In the genomic region with DNA sequence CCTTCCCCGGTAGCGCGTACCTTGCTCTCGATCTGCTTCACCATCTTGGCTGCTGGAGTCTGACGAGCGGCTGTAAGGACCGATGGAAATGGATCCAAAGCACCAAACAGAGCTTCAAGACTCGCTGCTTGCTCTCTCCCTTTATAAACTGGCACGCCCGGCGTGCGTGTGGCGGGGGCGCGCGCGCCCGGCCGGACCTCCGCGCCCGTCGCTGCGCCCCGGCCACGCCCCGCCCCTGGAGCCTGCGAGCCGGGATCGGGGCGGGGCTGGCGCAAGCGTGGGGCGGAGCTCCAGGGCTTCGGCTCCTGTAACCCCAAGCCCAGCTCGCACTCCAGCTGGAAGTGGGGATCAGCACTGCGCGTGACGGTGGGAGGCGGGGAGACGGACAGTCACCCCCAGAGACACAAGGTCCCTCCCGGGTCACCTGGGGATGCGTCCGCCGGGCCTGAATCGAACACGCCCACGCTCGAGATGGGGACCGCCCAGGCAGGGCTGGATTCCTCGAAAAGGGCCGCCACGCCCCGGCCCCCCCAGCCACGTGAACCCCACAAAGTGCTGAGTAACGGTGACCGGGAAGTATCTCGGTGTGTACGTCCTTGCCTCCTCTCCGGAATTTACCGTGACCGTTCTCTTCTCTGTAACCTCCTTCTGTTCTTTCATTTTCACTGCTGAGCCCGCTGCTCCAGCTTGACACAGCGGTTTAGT, we compare ENCODE assay signal across 8 cellular contexts. TPM values are rescaled to one million over a fixed set of nuclear protein-coding genes. Genes with fewer than 3 reads are reported as not detected.
A peak's percentile ranks its signal among the peaks of the same experiment; 100 is the strongest.
DNase-seq lines count a peak whose midpoint lies in the region; ATAC-seq and TF ChIP-seq lines count a peak whose summit lies in the region.

TSS of gene TXN (minus strand) at position 116 of the 705 bp plus-strand sequence. CDS start at position 44, 72 bp downstream.

- DNase-seq in Ammon's horn (ENCODE audit: low spot score) (peak; percentile 91), NCI-H510A (lab: John Stamatoyannopoulos, UW) (peak; percentile 81), choroid plexus epithelial cell (ENCODE audit: low read depth) (peak; percentile 92)
- DNase-seq in activated CD4-positive, alpha-beta T cell treated with anti-CD3 and anti-CD28 coated beads for 36 hours = peak; percentile 94
- peak; percentile 76 to 88 (median 83) for DNase-seq in stimulated activated CD4-positive, alpha-beta T cell treated with anti-CD3 and anti-CD28 coated beads, Interleukin-1b, Interleukin-23, amount 100 ng/mL, for 24 hours (ENCODE audit: low read depth in 4 of 4, low spot score in 1 of 4)

- no peaks in the 10 kb centered on the region for H3K27me3 Mint-ChIP-seq in activated CD4-positive, alpha-beta T cell treated with anti-CD3 and anti-CD28 coated beads for 36 hours

- H3K4me3 ChIP-seq in choroid plexus epithelial cell (ENCODE audit: low read depth, low read length) = peak within 1 kb of the TSS; percentile 89

- peak; percentile 63 for ATAC-seq in HG03378 (IDR thresholded peaks at IDR 0.05; ENCODE audit: unreplicated experiment)
- peak; percentile 77 for ATAC-seq in activated CD4-positive, alpha-beta T cell treated with anti-CD3 and anti-CD28 coated beads for 36 hours

- peaks cover 38% of the 10 kb centered on the region for H3K36me3 Mint-ChIP-seq in activated CD4-positive, alpha-beta T cell treated with anti-CD3 and anti-CD28 coated beads for 36 hours (ENCODE audit: low read depth)

- H3K9me3 Mint-ChIP-seq in activated CD4-positive, alpha-beta T cell treated with anti-CD3 and anti-CD28 coated beads for 36 hours (ENCODE audit: low read depth) = no peaks in the 10 kb centered on the region

- POLR2A ChIA-PET in activated CD4-positive, alpha-beta T cell treated with anti-CD3 and anti-CD28 coated beads for 36 hours (lab: Charles Lee) = interaction anchor here (0.6 to 1.6 kb wide), 7 partner anchors 14 to 401 kb away, joined by 3 to 6 read pairs (median 3); no protein-coding TSS in a partner anchor

- peak within 1 kb of the TSS; percentile 99 for H3K27ac Mint-ChIP-seq in activated CD4-positive, alpha-beta T cell treated with anti-CD3 and anti-CD28 coated beads for 36 hours

- peaks cover 60% of the 10 kb centered on the region for H3K4me1 Mint-ChIP-seq in activated CD4-positive, alpha-beta T cell treated with anti-CD3 and anti-CD28 coated beads for 36 hours

- intact Hi-C loops in activated CD4-positive, alpha-beta T cell treated with anti-CD3 and anti-CD28 coated beads for 36 hours (cut with DNase I, micrococcal nuclease) = loop anchor here (1.0 to 10.0 kb wide), 14 partner anchors 108 to 1668 kb away; partner anchors contain the start of genes CTNNAL1 (in 1 of the 2), DNAJC25 (in 1 of the 2) and TMEM245 (in 1 of the 2)

- CTCF ChIA-PET in activated CD4-positive, alpha-beta T cell treated with anti-CD3 and anti-CD28 coated beads for 36 hours (lab: Charles Lee) = interaction anchor here (0.7 to 1.4 kb wide), 4 partner anchors 23 to 402 kb away, joined by 3 to 4 read pairs (median 4); no protein-coding TSS in a partner anchor

- peak within 1 kb of the TSS; percentile 95 for H3K4me3 Mint-ChIP-seq in activated CD4-positive, alpha-beta T cell treated with anti-CD3 and anti-CD28 coated beads for 36 hours

- no peak for TF ChIP-seq CTCF in choroid plexus epithelial cell (conservative IDR thresholded peaks at IDR 0.05; ENCODE audit: low read depth, low read length)

- peak within 1 kb of the TSS; percentile 81 for H3K27ac ChIP-seq in layer of hippocampus (ENCODE audit: low read depth, low read length)

- TF ChIP-seq POLR2A in GM19099 (IDR thresholded peaks at IDR 0.05; ENCODE audit: extremely low read depth, insufficient read length, low read depth) = peak; percentile 98

- no peaks in the 10 kb centered on the region for H3K27me3 ChIP-seq in layer of hippocampus (ENCODE audit: control insufficient read depth, insufficient read depth, low read length)

RNA-seq across cellular contexts. Expression of gene TXN, which starts in this region (rescaled TPM):
- total RNA-seq in activated CD4-positive, alpha-beta T cell treated with anti-CD3 and anti-CD28 coated beads for 36 hours = 100 to 1,000 TPM; 449 to 553 TPM

Comparison
In these comparisons a context has a peak if more than half of its experiments do, and no peak if none do; other contexts are left out.
1. Peak in every context shown above with its lines: DNase-seq, ATAC-seq, H3K4me3 ChIP-seq and H3K27ac ChIP-seq.